Comparison of ENCODE assay signal across 1 cellular context in the genomic region with DNA sequence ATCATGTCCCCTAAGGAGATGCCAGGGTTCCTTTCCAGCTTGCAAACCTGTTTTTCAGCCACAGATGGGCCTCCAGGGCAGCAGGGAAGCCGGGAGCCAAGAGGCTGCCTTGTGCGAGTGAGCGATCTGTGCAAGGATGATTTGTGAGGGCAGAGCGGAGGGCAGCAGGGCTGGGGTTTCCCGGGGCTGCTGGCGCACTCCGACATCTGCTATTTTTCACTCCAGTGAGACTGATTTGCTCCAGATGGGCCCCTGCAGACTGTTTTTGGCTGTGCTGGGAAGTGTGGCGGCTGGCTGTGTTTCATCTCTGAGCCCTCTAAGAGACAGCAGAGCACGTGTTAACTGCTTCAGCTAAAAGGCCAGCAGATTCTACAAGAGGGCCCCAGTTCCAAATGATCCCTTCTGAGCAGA.
TF ChIP-seq lines count a peak whose summit lies in the region.

No MANE protein-coding gene starts in this region.

TF ChIP-seq in HepG2, 621 proteins besides CTCF, POLR2A, EP300 and RAD21 (continued from another document):
- TF ChIP-seq EEA1 (CRISPR knock-in tag; IDR thresholded peaks at IDR 0.05; ENCODE audit: borderline replicate concordance), result no peak
- no peak for TF ChIP-seq BCL6 (CRISPR knock-in tag; IDR thresholded peaks at IDR 0.05)
- TF ChIP-seq RFXANK (CRISPR knock-in tag; IDR thresholded peaks at IDR 0.05), result no peak
- no peak for TF ChIP-seq KMT2A (CRISPR knock-in tag; IDR thresholded peaks at IDR 0.05)
- no peak for TF ChIP-seq MED1 (CRISPR knock-in tag; IDR thresholded peaks at IDR 0.05)
- TF ChIP-seq TFE3 (CRISPR knock-in tag; IDR thresholded peaks at IDR 0.05), result no peak
- TF ChIP-seq FOXC1 (CRISPR knock-in tag; IDR thresholded peaks at IDR 0.05; ENCODE audit: borderline replicate concordance), result no peak
